ENCODE assay signal across 8 cellular contexts in the genomic region with DNA sequence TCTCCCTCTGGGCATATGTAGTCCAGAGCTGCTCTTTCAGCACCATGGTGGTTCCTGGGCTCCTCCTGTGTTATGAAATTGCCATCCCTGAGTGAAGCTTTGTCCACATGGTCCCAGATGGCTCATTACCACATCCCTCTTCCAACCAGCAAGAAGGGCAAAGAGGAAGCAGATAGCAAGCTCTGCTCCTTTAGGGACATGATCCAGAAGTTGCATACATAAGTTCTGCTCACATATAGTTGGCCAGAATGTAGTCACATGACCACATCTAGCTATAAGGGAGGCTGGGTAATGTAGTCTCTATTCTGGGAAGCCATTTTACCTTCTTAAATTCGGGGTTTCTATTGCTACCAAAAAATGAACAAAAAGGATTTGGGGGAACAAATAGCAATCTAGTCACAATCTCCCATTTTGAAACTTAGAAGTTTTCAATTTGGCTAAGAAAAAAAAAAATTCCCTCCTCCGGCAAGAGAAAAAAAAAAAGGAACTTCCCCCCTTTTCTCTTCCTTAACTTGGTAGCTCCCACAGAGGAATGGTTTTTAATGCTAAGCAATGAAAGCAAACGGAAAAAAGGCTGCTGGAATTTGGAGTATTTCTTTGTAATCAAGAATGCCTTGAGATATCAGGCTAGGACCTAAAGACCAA.
DNase-seq lines count a peak whose midpoint lies in the region; ATAC-seq and TF ChIP-seq lines count a peak whose summit lies in the region.

No MANE protein-coding gene starts in this region.

- DNase-seq in Ammon's horn (ENCODE audit: low spot score) = peak; percentile 69
- DNase-seq in HEK293T (ENCODE audit: extremely low spot score) = peak; percentile 64
- no peak for DNase-seq in RWPE2 (ENCODE audit: low spot score)
- DNase-seq in fibroblast of mammary gland (ENCODE audit: low read depth) = peak; percentile 80
- no peak for DNase-seq in activated naive CD4-positive, alpha-beta T cell treated with anti-CD3 and anti-CD28 coated beads for 36 hours

- no peaks in the 10 kb centered on the region for H3K36me3 Mint-ChIP-seq in activated naive CD4-positive, alpha-beta T cell treated with anti-CD3 and anti-CD28 coated beads for 36 hours (ENCODE audit: low read depth)

- H3K4me3 Mint-ChIP-seq in activated naive CD4-positive, alpha-beta T cell treated with anti-CD3 and anti-CD28 coated beads for 36 hours = no peak overlapping the region

- TF ChIP-seq CTCF in RWPE2 (IDR thresholded peaks at IDR 0.05; ENCODE audit: poor library complexity, severe bottlenecking) = no peak
- no peak for TF ChIP-seq CTCF in fibroblast of mammary gland (conservative IDR thresholded peaks at IDR 0.05; ENCODE audit: control insufficient read depth, insufficient read depth, low read depth, low read length)
- TF ChIP-seq CTCF in neutrophil (IDR thresholded peaks at IDR 0.05) = no peak

- H3K4me1 Mint-ChIP-seq in activated naive CD4-positive, alpha-beta T cell treated with anti-CD3 and anti-CD28 coated beads for 36 hours (ENCODE audit: low read depth) = no peaks in the 10 kb centered on the region

- H3K27ac ChIP-seq in RWPE2 (ENCODE audit: poor library complexity, severe bottlenecking) (no peak overlapping the region), neutrophil (peak overlapping the region; percentile 15)

- ATAC-seq in RWPE2 (ENCODE audit: low read depth) = peak; percentile 69
- no peak for ATAC-seq in HG03442 (IDR thresholded peaks at IDR 0.05; ENCODE audit: unreplicated experiment)
- no peak for ATAC-seq in GM18517 (IDR thresholded peaks at IDR 0.05; ENCODE audit: unreplicated experiment)

- H3K9me3 ChIP-seq in RWPE2 (ENCODE audit: severe bottlenecking) (no peaks in the 10 kb centered on the region), neutrophil (no peaks in the 10 kb centered on the region)

- CTCF ChIA-PET in HEK293T (lab: Yijun Ruan, JAX) = interaction anchor here (0.6 kb wide), 1 partner anchor 384 kb away, joined by 3 read pairs; no protein-coding TSS in a partner anchor
- CTCF ChIA-PET in activated naive CD4-positive, alpha-beta T cell treated with anti-CD3 and anti-CD28 coated beads for 36 hours (lab: Charles Lee) = interaction anchor here (1.2 kb wide), 1 partner anchor 121 kb away, joined by 3 read pairs; no protein-coding TSS in a partner anchor

- no peaks in the 10 kb centered on the region for H3K27me3 ChIP-seq in RWPE2 (ENCODE audit: insufficient read depth, poor library complexity, severe bottlenecking)
- H3K27me3 ChIP-seq in neutrophil = no peaks in the 10 kb centered on the region

- H3K4me3 ChIP-seq in RWPE2 (ENCODE audit: severe bottlenecking) (no peak overlapping the region), fibroblast of mammary gland (ENCODE audit: control insufficient read depth, low read depth, low read length) (no peak overlapping the region), neutrophil (ENCODE audit: low read depth in 1 of 2, low read length in 1 of 2) (peak overlapping the region; percentile 30 to 47)

- H3K27me3 Mint-ChIP-seq in activated naive CD4-positive, alpha-beta T cell treated with anti-CD3 and anti-CD28 coated beads for 36 hours (ENCODE audit: low read depth) = no peaks in the 10 kb centered on the region

- no peaks in the 10 kb centered on the region for H3K36me3 ChIP-seq in RWPE2 (ENCODE audit: low read depth)
- H3K36me3 ChIP-seq in neutrophil = no peaks in the 10 kb centered on the region

- POLR2A ChIA-PET in HEK293T (lab: Yijun Ruan, JAX) = interaction anchor here (1.5 kb wide), 1 partner anchor 88 kb away, joined by 7 read pairs; the partner anchor contains the start of gene USP9X

- intact Hi-C loops in activated naive CD4-positive, alpha-beta T cell treated with anti-CD3 and anti-CD28 coated beads for 36 hours (cut with micrococcal nuclease) = no loop called here

- H3K9me3 Mint-ChIP-seq in activated naive CD4-positive, alpha-beta T cell treated with anti-CD3 and anti-CD28 coated beads for 36 hours = no peaks in the 10 kb centered on the region

- H3K4me1 ChIP-seq in RWPE2 (ENCODE audit: insufficient read depth, poor library complexity, severe bottlenecking) (no peaks in the 10 kb centered on the region), neutrophil (ENCODE audit: control insufficient read depth in 1 of 2, insufficient read depth in 1 of 2, low read depth in 1 of 2, low read length in 1 of 2) (peaks cover 0 to 9% of the 10 kb centered on the region in 2 experiments)

- H3K27ac Mint-ChIP-seq in activated naive CD4-positive, alpha-beta T cell treated with anti-CD3 and anti-CD28 coated beads for 36 hours = no peak overlapping the region

TF ChIP-seq in HEK293T, 16 proteins besides CTCF, POLR2A, EP300 and RAD21:
- TF ChIP-seq BHLHE40 (IDR thresholded peaks at IDR 0.05; ENCODE audit: borderline replicate concordance) = peak; percentile 51; the same call in 1 of the 2 replicates
- no peak for TF ChIP-seq ZNF384 (IDR thresholded peaks at IDR 0.05)

Comparison
In these comparisons a context has a peak if more than half of its experiments do, and no peak if none do; other contexts are left out.
1. DNase-seq: peak in Ammon's horn (single experiment), HEK293T (single experiment) and fibroblast of mammary gland (single experiment); none in RWPE2 (single experiment) and activated naive CD4-positive, alpha-beta T cell treated with anti-CD3 and anti-CD28 coated beads for 36 hours (single experiment).
2. H3K4me3 ChIP-seq: peak in neutrophil (2 of 2); none in RWPE2 (single experiment) and fibroblast of mammary gland (single experiment).